Comparison of ENCODE assay signal across 17 cellular contexts in genomic region chr7:141339603-141340002, GRCh38.
DNase-seq lines count a peak whose midpoint lies in the region; ATAC-seq and TF ChIP-seq lines count a peak whose summit lies in the region.
"Had no signal": no experiment of that assay in that cellular context is flagged by ENCODE, and none has a peak within 500 bp of the region (broad histone marks: within the 10 kb centered on the region; RNA-seq: fewer than 3 reads in every experiment).

No MANE protein-coding gene starts in this region.

- no peak for TF ChIP-seq POLR2A in right lobe of liver (IDR thresholded peaks at IDR 0.05)

- H3K4me3 ChIP-seq in right atrium auricular region = no peak overlapping the region
- no peak overlapping the region for H3K4me3 ChIP-seq in right lobe of liver
- H3K4me3 ChIP-seq: SK-N-MC had no signal

- TF ChIP-seq CTCF in right atrium auricular region (IDR thresholded peaks at IDR 0.05) (no peak), right lobe of liver (IDR thresholded peaks at IDR 0.05) (no peak)

- 38% methylated on average over 1 of the region's 1 CpG for WGBS in right lobe of liver (ENCODE audit: insufficient coverage, low coverage, low lambda C conversion rate, missing lambda C conversion rate)

- H3K27ac ChIP-seq in right atrium auricular region = no peak overlapping the region
- H3K27ac ChIP-seq in right lobe of liver = no peak overlapping the region
- H3K27ac ChIP-seq: SK-N-MC had no signal

- no peaks in the 10 kb centered on the region for H3K36me3 ChIP-seq in right atrium auricular region
- H3K36me3 ChIP-seq in right lobe of liver = no peaks in the 10 kb centered on the region

- no peak for DNase-seq in left ventricle myocardium superior
- DNase-seq in right atrium auricular region (ENCODE audit: low spot score) = no peak
- peak; percentile 26 for DNase-seq in RKO (ENCODE audit: low spot score)
- DNase-seq in iPS-NIHi7 (ENCODE audit: extremely low spot score) = peak; percentile 54
- no peak for DNase-seq in effector CD8-positive, alpha-beta T cell (lab: John Stamatoyannopoulos, UW)
- DNase-seq in right lobe of liver = no peak
- DNase-seq: Calu3; CD4-positive, alpha-beta T cell; DND-41; KG1; MM.1S; NCI-H1105; NCI-H2029 treated with DMSO at 0.1 percent for 48 hours; NCI-H524; NK-92 treated with Interleukin-12 subunit alpha and Interleukin-12 subunit beta, amount 100 ng/mL, for 24 hours had no signal

- H3K27me3 ChIP-seq in right atrium auricular region = no peaks in the 10 kb centered on the region
- no peaks in the 10 kb centered on the region for H3K27me3 ChIP-seq in right lobe of liver

- H3K4me1 ChIP-seq in right atrium auricular region (no peaks in the 10 kb centered on the region), right lobe of liver (no peaks in the 10 kb centered on the region)

- intact Hi-C loops in left ventricle myocardium superior (cut with micrococcal nuclease) = no loop called here
- intact Hi-C loops in right lobe of liver (cut with DNase I) = no loop called here

- H3K9me3 ChIP-seq in right atrium auricular region (no peaks in the 10 kb centered on the region), right lobe of liver (no peaks in the 10 kb centered on the region)

- ATAC-seq in left ventricle myocardium superior (peak; percentile 46), right lobe of liver (no peak)
- ATAC-seq in activated CD4-positive, CD25-positive, alpha-beta regulatory T cell treated with anti-CD3 and anti-CD28 coated beads, Interleukin-2, amount 50 U/mL, for 24 hours = no peak

Comparison
In these comparisons a context has a peak if more than half of its experiments do, and no peak if none do; other contexts are left out.
1. DNase-seq: peak in RKO (single experiment) and iPS-NIHi7 (single experiment); none in left ventricle myocardium superior (single experiment), right atrium auricular region (single experiment), effector CD8-positive, alpha-beta T cell (single experiment) and right lobe of liver (0 of 3).